Comparison of ENCODE assay signal across 8 cellular contexts in genomic region chr18:3624818-3625716, GRCh38.
DNase-seq lines count a peak whose midpoint lies in the region; ATAC-seq and TF ChIP-seq lines count a peak whose summit lies in the region.

No MANE protein-coding gene starts in this region.

- H3K9me3 ChIP-seq in SJCRH30 (replicated peaks) (no peaks in the 10 kb centered on the region), adrenal gland (replicated peaks in 1 of 3) (no peaks in the 10 kb centered on the region)

- TF ChIP-seq CTCF in adrenal gland (IDR thresholded peaks at IDR 0.05), result no peak

- peak; percentile 57 for ATAC-seq in GM19351 (IDR thresholded peaks at IDR 0.05; ENCODE audit: unreplicated experiment)
- no peak for ATAC-seq in HG02759 (IDR thresholded peaks at IDR 0.05; ENCODE audit: unreplicated experiment)

- WGBS in adrenal gland, 4 donors, result 55 to 73% (median 58%) methylated on average over 11 of the region's 11 CpGs

- intact Hi-C loops in adrenal gland (cut with DNase I), result no loop called here

- H3K4me3 ChIP-seq in SJCRH30 (peak overlapping the region; percentile 46), adrenal gland (no peak overlapping the region)

- H3K4me1 ChIP-seq in SJCRH30 (peaks cover 27% of the 10 kb centered on the region), adrenal gland (replicated peaks in 1 of 2) (peaks cover 9 to 33% of the 10 kb centered on the region in 2 donors)

- H3K36me3 ChIP-seq in SJCRH30, result no peaks in the 10 kb centered on the region
- no peaks in the 10 kb centered on the region for H3K36me3 ChIP-seq in adrenal gland (replicated peaks in 1 of 2)

- no peak for TF ChIP-seq POLR2A in adrenal gland (IDR thresholded peaks at IDR 0.05)

- H3K27ac ChIP-seq in SJCRH30 (peak overlapping the region; percentile 99), adrenal gland (peak overlapping the region; percentile 51 to 96 (median 71))

- no peaks in the 10 kb centered on the region for H3K27me3 ChIP-seq in SJCRH30
- no peaks in the 10 kb centered on the region for H3K27me3 ChIP-seq in adrenal gland

- peak; percentile 57 to 61 for DNase-seq in SJCRH30
- DNase-seq in adrenal gland, result peak in 5 of 7 donors; percentile 54 to 69 (median 66)
- DNase-seq in inferior parietal cortex (ENCODE audit: extremely low spot score), result peak; percentile 46
- DNase-seq in stimulated activated CD4-positive, alpha-beta T cell treated with anti-CD3 and anti-CD28 coated beads, Interleukin-1b, Interleukin-23, amount 100 ng/mL, for 48 hours, result peak; percentile 74
- no peak for DNase-seq in effector CD8-positive, alpha-beta T cell (lab: John Stamatoyannopoulos, UW)
- no peak for DNase-seq in iPS-NIHi7 (ENCODE audit: extremely low spot score)

Comparison
In these comparisons a context has a peak if more than half of its experiments do, and no peak if none do; other contexts are left out.
1. DNase-seq: peak in SJCRH30 (2 of 2), adrenal gland (5 of 7), inferior parietal cortex (single experiment) and stimulated activated CD4-positive, alpha-beta T cell treated with anti-CD3 and anti-CD28 coated beads, Interleukin-1b, Interleukin-23, amount 100 ng/mL, for 48 hours (single experiment); none in effector CD8-positive, alpha-beta T cell (single experiment) and iPS-NIHi7 (single experiment).